ENCODE assay signal across 11 cellular contexts in genomic region chr2:54767921-54768320, GRCh38. TPM values are rescaled to one million over a fixed set of nuclear protein-coding genes. Genes with fewer than 3 reads are reported as not detected.
A peak's percentile ranks its signal among the peaks of the same experiment; 100 is the strongest.
DNase-seq lines count a peak whose midpoint lies in the region; ATAC-seq, FAIRE-seq and TF ChIP-seq lines count a peak whose summit lies in the region.
"Had no signal": no experiment of that assay in that cellular context is flagged by ENCODE, and none has a peak within 500 bp of the region (broad histone marks: within the 10 kb centered on the region; RNA-seq: fewer than 3 reads in every experiment).

No MANE protein-coding gene starts in this region.

- DNase-seq in EH (ENCODE audit: low read depth) (peak; percentile 39), HCT116 (ENCODE audit: low read depth, low spot score) (no peak), activated B cell treated with CpG ODN at 0.5 μM for 24 hours (no peak), keratinocyte (ENCODE audit: low read depth, low spot score) (peak; percentile 59), NCI-H2227 treated with DMSO at 0.1 percent for 48 hours (lab: John Stamatoyannopoulos, UW) (no peak), NCI-H345 (lab: John Stamatoyannopoulos, UW) (no peak)
- no peak for DNase-seq in stimulated activated CD4-positive, alpha-beta T cell treated with anti-CD3 and anti-CD28 coated beads, Interleukin-1b, Interleukin-23, amount 100 ng/mL, for 48 hours
- DNase-seq: stimulated activated naive CD4-positive, alpha-beta T cell treated with Interleukin-2 at 50 U/mL for 16 hours had no signal

- H3K36me3 ChIP-seq in HCT116 (ENCODE audit: control insufficient read depth in 1 of 2, insufficient read depth in 2 of 2, low read length in 2 of 2), result no peaks in the 10 kb centered on the region
- no peaks in the 10 kb centered on the region for H3K36me3 ChIP-seq in keratinocyte (ENCODE audit: control insufficient read depth in 2 of 2, extremely low read depth in 1 of 2, insufficient read depth in 2 of 2, low read length in 2 of 2)
- H3K36me3 ChIP-seq: right atrium auricular region had no signal

- H3K4me1 Mint-ChIP-seq in activated B cell treated with CpG ODN at 0.5 μM for 24 hours, result peaks cover 15% of the 10 kb centered on the region

- FAIRE-seq in keratinocyte (lab: Jason Lieb, UNC), result peak; percentile 92
- FAIRE-seq: H1 had no signal

- peaks cover 0 to 39% of the 10 kb centered on the region in 2 experiments; a peak in 2 of 4 replicates for H3K4me1 ChIP-seq in HCT116 (ENCODE audit: control insufficient read depth in 1 of 2, insufficient read depth in 2 of 2, low read length in 2 of 2)
- H3K4me1 ChIP-seq in keratinocyte (ENCODE audit: control insufficient read depth, extremely low read depth, insufficient read depth, low read length), result peaks cover 49% of the 10 kb centered on the region
- H3K4me1 ChIP-seq: right atrium auricular region had no signal

- POLR2A ChIA-PET in HCT116 (lab: Charles Lee), result no interaction called here
- POLR2A ChIA-PET in activated B cell treated with CpG ODN at 0.5 μM for 24 hours (lab: Charles Lee), result interaction anchor here (0.7 to 1.3 kb wide), 2 partner anchors 11 to 44 kb away, joined by 3 read pairs; no protein-coding TSS in a partner anchor

- intact Hi-C loops in HCT116 (cut with micrococcal nuclease) (no loop called here), activated B cell treated with CpG ODN at 0.5 μM for 24 hours (cut with micrococcal nuclease) (loop anchor here (2.0 kb wide), 1 partner anchor 15 kb away; no protein-coding TSS in a partner anchor)

- RAD21 ChIA-PET in HCT116 (lab: Charles Lee; ENCODE audit: low non-redundant PET in 1 of 2, low total read pairs in 2 of 2, uncharacterized antibody in 2 of 2, unreplicated experiment in 2 of 2), result no interaction called here

- no peak overlapping the region for H3K9ac ChIP-seq in HCT116 (ENCODE audit: low read length)
- H3K9ac ChIP-seq in keratinocyte (ENCODE audit: control insufficient read depth, extremely low read depth, insufficient read depth, low read length), result peak overlapping the region; percentile 2

- BruUV-seq in HCT116 (replicated peaks; lab: Mats Ljungman, UMichigan), result no TSS peak

- no peaks in the 10 kb centered on the region for H4K20me1 ChIP-seq in HCT116 (ENCODE audit: insufficient read depth)
- H4K20me1 ChIP-seq in keratinocyte (ENCODE audit: control insufficient read depth, extremely low read depth, insufficient read depth, low read length), result no peaks in the 10 kb centered on the region

- H3K27ac Mint-ChIP-seq in activated B cell treated with CpG ODN at 0.5 μM for 24 hours, result peak overlapping the region; percentile 65

- CTCF ChIA-PET in HCT116 (lab: Charles Lee), result no interaction called here
- CTCF ChIA-PET in activated B cell treated with CpG ODN at 0.5 μM for 24 hours (lab: Charles Lee), result no interaction called here

- no peak for TF ChIP-seq CTCF in HCT116 (IDR thresholded peaks at IDR 0.05 in 2 of 3, conservative IDR thresholded peaks at IDR 0.05 in 1 of 3; ENCODE audit: borderline replicate concordance in 1 of 3, insufficient read depth in 1 of 3, low read depth in 2 of 3, low read length in 2 of 3)
- TF ChIP-seq CTCF in activated B cell treated with CpG ODN at 0.5 μM for 24 hours (IDR thresholded peaks at IDR 0.05), result no peak
- no peak for TF ChIP-seq CTCF in keratinocyte (optimal IDR thresholded peaks at IDR 0.05 in 1 of 3, IDR thresholded peaks at IDR 0.05 in 1 of 3, conservative IDR thresholded peaks at IDR 0.05 in 1 of 3; ENCODE audit: extremely low read depth in 1 of 3, insufficient read depth in 2 of 3, low read length in 3 of 3)

- H3K36me3 Mint-ChIP-seq in activated B cell treated with CpG ODN at 0.5 μM for 24 hours (ENCODE audit: low read depth), result no peaks in the 10 kb centered on the region

- dilution Hi-C loops in keratinocyte (cut with MboI; ENCODE audit: extremely low pct_ligation_motif_present, low sequenced_read_pairs), result no loop called here

- H2AFZ ChIP-seq in HCT116 (ENCODE audit: low read depth, low read length, poor library complexity, severe bottlenecking) (no peak overlapping the region), keratinocyte (ENCODE audit: control insufficient read depth, low read length) (no peak overlapping the region)

- peak overlapping the region; percentile 24 for H3K4me2 ChIP-seq in HCT116 (ENCODE audit: low read length)
- peak overlapping the region; percentile 29 for H3K4me2 ChIP-seq in keratinocyte (ENCODE audit: control insufficient read depth, extremely low read depth, insufficient read depth, low read depth, low read length)

- H3K27me3 ChIP-seq in HCT116 (ENCODE audit: insufficient read depth, low read length) (no peaks in the 10 kb centered on the region), keratinocyte (ENCODE audit: control insufficient read depth, extremely low read depth, insufficient read depth, low read length) (no peaks in the 10 kb centered on the region)
- H3K27me3 ChIP-seq: right atrium auricular region had no signal

- H3K9me3 ChIP-seq in HCT116 (ENCODE audit: control insufficient read depth in 1 of 2, insufficient read depth in 1 of 2, low read depth in 1 of 2, low read length in 2 of 2), result no peaks in the 10 kb centered on the region
- no peaks in the 10 kb centered on the region for H3K9me3 ChIP-seq in keratinocyte (ENCODE audit: control insufficient read depth, low read depth, low read length)
- H3K9me3 ChIP-seq: right atrium auricular region had no signal

- TF ChIP-seq RAD21 in HCT116 (IDR thresholded peaks at IDR 0.05; ENCODE audit: low read depth), result no peak

- no peaks in the 10 kb centered on the region for H3K9me1 ChIP-seq in keratinocyte (ENCODE audit: control insufficient read depth, extremely low read depth, insufficient read depth, low read length)

- H3K27ac ChIP-seq in HCT116 (ENCODE audit: low read depth, low read length) (no peak overlapping the region), keratinocyte (ENCODE audit: control insufficient read depth, insufficient read depth, low read length) (peak overlapping the region; percentile 30)
- H3K27ac ChIP-seq: right atrium auricular region had no signal

- ATAC-seq in HCT116 (no peak), activated B cell treated with CpG ODN at 0.5 μM for 24 hours (ENCODE audit: low read depth) (peak; percentile 92), GM19463 (IDR thresholded peaks at IDR 0.05; ENCODE audit: unreplicated experiment) (no peak)

- no peaks in the 10 kb centered on the region for H3K27me3 Mint-ChIP-seq in activated B cell treated with CpG ODN at 0.5 μM for 24 hours

- no peak overlapping the region for H3K4me3 ChIP-seq in HCT116 (replicated peaks in 1 of 2; ENCODE audit: low read depth in 1 of 2, low read length in 2 of 2)
- no peak overlapping the region for H3K4me3 ChIP-seq in keratinocyte (ENCODE audit: control insufficient read depth in 2 of 3, extremely low read depth in 1 of 3, insufficient read depth in 2 of 3, low read depth in 1 of 3, low read length in 3 of 3)
- H3K4me3 ChIP-seq: right atrium auricular region had no signal

- H3K79me2 ChIP-seq in HCT116 (ENCODE audit: insufficient read depth, low read length) (no peaks in the 10 kb centered on the region), keratinocyte (ENCODE audit: control insufficient read depth, insufficient read depth, low read length) (no peaks in the 10 kb centered on the region)

- H3K4me3 Mint-ChIP-seq in activated B cell treated with CpG ODN at 0.5 μM for 24 hours, result no peak overlapping the region

- no peaks in the 10 kb centered on the region for H3K9me3 Mint-ChIP-seq in activated B cell treated with CpG ODN at 0.5 μM for 24 hours

- no peaks in the 10 kb centered on the region for H3K9me2 ChIP-seq in HCT116 (ENCODE audit: insufficient read depth)

- no peak for TF ChIP-seq POLR2A in HCT116 (IDR thresholded peaks at IDR 0.05; ENCODE audit: borderline replicate concordance, extremely low read depth, insufficient read depth, insufficient read length)

TF ChIP-seq in HCT116, 20 proteins besides CTCF, POLR2A, EP300 and RAD21:
- TF ChIP-seq ZBTB33 (IDR thresholded peaks at IDR 0.05; ENCODE audit: extremely low read depth, insufficient replicate concordance, low read length) (no peak), EZH2phosphoT487 (IDR thresholded peaks at IDR 0.05; ENCODE audit: borderline replicate concordance) (no peak), JUND (IDR thresholded peaks at IDR 0.05) (no peak), SP1 (IDR thresholded peaks at IDR 0.05; ENCODE audit: low read depth) (no peak), SIN3A (IDR thresholded peaks at IDR 0.05; ENCODE audit: low read depth) (no peak), ZNF274 (IDR thresholded peaks at IDR 0.05; ENCODE audit: low read depth, low read length) (no peak), ZFX (IDR thresholded peaks at IDR 0.05) (no peak), EZH2 (IDR thresholded peaks at IDR 0.05) (no peak), MAX (IDR thresholded peaks at IDR 0.05) (no peak), CBX3 (IDR thresholded peaks at IDR 0.05; ENCODE audit: low read depth) (no peak)

RNA-seq across cellular contexts. Expression of gene EML6, which starts 44.5 kb away (rescaled TPM):
- 6.6 TPM for total RNA-seq in HCT116 (2021; ENCODE audit: unreplicated experiment)
- polyA plus RNA-seq in HCT116 (2012), result 8.4 and 9.2 TPM in 2 replicates
- 25.3 and 31.5 TPM in 2 replicates for total RNA-seq in activated B cell treated with CpG ODN at 0.5 μM for 24 hours
- polyA plus RNA-seq in keratinocyte, result 0.26 to 2.0 TPM (median 0.96 TPM) in 3 replicates
- polyA plus RNA-seq in keratinocyte (2011; ENCODE audit: low read depth), result 1.1 TPM
- polyA plus RNA-seq in keratinocyte (2011; cell fraction: cytosol; rRNA removed), result 0.36 and 0.57 TPM in 2 replicates
- 1.9 and 4.1 TPM in 2 replicates for polyA plus RNA-seq in keratinocyte (2011; cell fraction: nucleus; rRNA removed)
- 0.38 and 1.6 TPM in 2 replicates for polyA plus RNA-seq in keratinocyte (2012; ENCODE audit: low replicate concordance)
- 1.0 to 1.8 TPM (median 1.7 TPM) in 3 replicates for polyA minus RNA-seq in keratinocyte
- not detected for polyA minus RNA-seq in keratinocyte (2011; cell fraction: cytosol; rRNA and poly(A)+ RNA removed)
- polyA minus RNA-seq in keratinocyte (2011; cell fraction: nucleus; rRNA and poly(A)+ RNA removed), result 0.84 and 2.3 TPM in 2 replicates

Comparison
In these comparisons a context has a peak if more than half of its experiments do, and no peak if none do; other contexts are left out.
1. DNase-seq: peak in EH (single experiment) and keratinocyte (single experiment); none in HCT116 (single experiment), activated B cell treated with CpG ODN at 0.5 μM for 24 hours (single experiment), NCI-H2227 treated with DMSO at 0.1 percent for 48 hours (single experiment), NCI-H345 (single experiment) and stimulated activated CD4-positive, alpha-beta T cell treated with anti-CD3 and anti-CD28 coated beads, Interleukin-1b, Interleukin-23, amount 100 ng/mL, for 48 hours (single experiment).